ENCODE assay signal across 24 cellular contexts in the genomic region with DNA sequence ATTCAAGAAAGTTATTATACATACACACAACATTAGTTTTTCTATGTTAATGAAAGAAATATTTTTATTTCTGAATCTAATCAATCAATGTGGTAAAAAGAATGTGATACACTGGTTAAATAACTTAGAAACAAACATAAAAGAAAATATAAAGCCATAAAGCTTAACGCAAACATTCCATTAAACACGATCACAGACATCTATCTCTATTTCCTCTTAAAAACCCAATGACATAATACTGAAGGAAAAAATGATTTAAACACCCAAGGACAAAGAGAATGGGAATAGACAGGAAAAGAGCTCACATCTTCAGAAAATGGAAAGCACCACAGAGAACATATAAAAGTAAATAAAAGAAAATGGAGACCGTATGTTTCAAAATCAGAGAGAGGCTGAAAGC. TPM values are rescaled to one million over a fixed set of nuclear protein-coding genes. Genes with fewer than 3 reads are reported as not detected.
"Had no signal": no experiment of that assay in that cellular context is flagged by ENCODE, and none has a peak within 500 bp of the region (broad histone marks: within the 10 kb centered on the region; RNA-seq: fewer than 3 reads in every experiment).

No MANE protein-coding gene starts in this region.

- H3K4me1 ChIP-seq: gastrocnemius medialis, neural progenitor cell, prostate gland, right atrium auricular region, vagina had no signal

- H3K27me3 ChIP-seq: gastrocnemius medialis, neural progenitor cell, right atrium auricular region, stomach, thyroid gland, vagina had no signal

- H3K27me3 Mint-ChIP-seq: effector memory CD8-positive, alpha-beta T cell; naive B cell; natural killer cell treated with Interleukin-12 subunit alpha and Interleukin-12 subunit beta and Interleukin-15 and Interleukin-18, amount 100 ng/mL, for 72 hours had no signal

- FAIRE-seq: endometrium, kidney had no signal

- H3K4me3 ChIP-seq: gastrocnemius medialis, lung, mucosa of descending colon, neural progenitor cell, prostate gland, right atrium auricular region, stomach, thyroid gland, vagina had no signal

- H3K4me1 Mint-ChIP-seq: naive B cell; neural progenitor cell; stimulated activated effector memory CD8-positive, alpha-beta T cell treated with anti-CD3 and anti-CD28 coated beads, Interleukin-12 subunit alpha, Interleukin-12 subunit beta, amount 100 ng/mL, for 72 hours had no signal

- H3K36me3 ChIP-seq: prostate gland had no signal

- H3K9ac ChIP-seq: neural progenitor cell had no signal

- H3K27ac Mint-ChIP-seq: mesothelial cell of epicardium; neural progenitor cell; stimulated activated effector memory CD8-positive, alpha-beta T cell treated with anti-CD3 and anti-CD28 coated beads, Interleukin-12 subunit alpha, Interleukin-12 subunit beta, amount 100 ng/mL, for 72 hours had no signal

- DNase-seq: cortex of kidney; effector memory CD8-positive, alpha-beta T cell; gastrocnemius medialis; head of caudate nucleus; kidney; mucosa of descending colon; naive B cell; stimulated activated CD4-positive, alpha-beta T cell treated with anti-CD3 and anti-CD28 coated beads, Interleukin-2, amount 100 ng/mL, for 24 hours; stimulated activated CD4-positive, alpha-beta T cell treated with anti-CD3 and anti-CD28 coated beads, Interleukin-4, amount 100 ng/mL, for 24 hours; stimulated activated naive CD4-positive, alpha-beta T cell treated with Interleukin-2 at 50 U/mL for 16 hours; stomach; thyroid gland; trophoblast cell had no signal

- H2AFZ ChIP-seq: neural progenitor cell had no signal

- H3K9me3 ChIP-seq: gastrocnemius medialis, mucosa of descending colon, prostate gland, right atrium auricular region, stomach, thyroid gland, vagina had no signal

- H3K4me3 Mint-ChIP-seq: effector memory CD8-positive, alpha-beta T cell; mesothelial cell of epicardium; naive B cell; natural killer cell treated with Interleukin-12 subunit alpha and Interleukin-12 subunit beta and Interleukin-15 and Interleukin-18, amount 100 ng/mL, for 72 hours; neural progenitor cell; stimulated activated effector memory CD8-positive, alpha-beta T cell treated with anti-CD3 and anti-CD28 coated beads, Interleukin-12 subunit alpha, Interleukin-12 subunit beta, amount 100 ng/mL, for 72 hours had no signal

- H3K4me2 ChIP-seq: neural progenitor cell had no signal

- H3K27ac ChIP-seq: gastrocnemius medialis, neural progenitor cell, prostate gland, right atrium auricular region, stomach, vagina had no signal

- ATAC-seq: effector memory CD8-positive, alpha-beta T cell; gastrocnemius medialis; left lobe of liver; mucosa of descending colon; natural killer cell treated with Interleukin-12 subunit alpha and Interleukin-12 subunit beta and Interleukin-15 and Interleukin-18, amount 100 ng/mL, for 72 hours; sciatic nerve; stimulated activated effector memory CD8-positive, alpha-beta T cell treated with anti-CD3 and anti-CD28 coated beads, Interleukin-12 subunit alpha, Interleukin-12 subunit beta, amount 100 ng/mL, for 72 hours had no signal

- H3K9me3 Mint-ChIP-seq: effector memory CD8-positive, alpha-beta T cell; mesothelial cell of epicardium; naive B cell; natural killer cell treated with Interleukin-12 subunit alpha and Interleukin-12 subunit beta and Interleukin-15 and Interleukin-18, amount 100 ng/mL, for 72 hours; neural progenitor cell; stimulated activated effector memory CD8-positive, alpha-beta T cell treated with anti-CD3 and anti-CD28 coated beads, Interleukin-12 subunit alpha, Interleukin-12 subunit beta, amount 100 ng/mL, for 72 hours had no signal

RNA-seq across cellular contexts. Expression of a gene that starts 32.9 kb away (rescaled TPM):
- total RNA-seq: left lobe of liver, vagina had no signal
